Comparison of ENCODE assay signal across 1 cellular context in the genomic region with DNA sequence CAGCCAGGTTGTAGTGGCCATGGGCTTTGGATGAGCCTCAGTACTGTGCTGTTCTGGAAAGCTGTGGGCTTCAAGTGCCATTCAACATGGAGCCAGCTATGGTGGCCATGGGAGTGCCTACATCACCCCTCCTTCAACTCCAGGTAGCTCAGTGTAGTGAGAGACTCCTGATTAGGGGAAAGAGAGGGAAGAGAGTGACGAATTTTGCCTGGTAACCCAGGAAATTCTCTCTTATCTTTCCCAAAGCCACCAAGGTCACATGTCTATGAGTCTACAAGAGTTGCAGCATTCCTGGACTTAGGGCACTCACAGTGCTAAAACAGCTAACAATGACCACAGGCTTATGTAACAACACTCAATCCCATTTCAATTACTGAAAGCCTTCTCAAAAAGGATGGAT.
TF ChIP-seq lines count a peak whose summit lies in the region.

No MANE protein-coding gene starts in this region.

TF ChIP-seq in IMR-90, 13 proteins besides CTCF, POLR2A, EP300 and RAD21 (continued from another document):
- TF ChIP-seq, protein P1, sequence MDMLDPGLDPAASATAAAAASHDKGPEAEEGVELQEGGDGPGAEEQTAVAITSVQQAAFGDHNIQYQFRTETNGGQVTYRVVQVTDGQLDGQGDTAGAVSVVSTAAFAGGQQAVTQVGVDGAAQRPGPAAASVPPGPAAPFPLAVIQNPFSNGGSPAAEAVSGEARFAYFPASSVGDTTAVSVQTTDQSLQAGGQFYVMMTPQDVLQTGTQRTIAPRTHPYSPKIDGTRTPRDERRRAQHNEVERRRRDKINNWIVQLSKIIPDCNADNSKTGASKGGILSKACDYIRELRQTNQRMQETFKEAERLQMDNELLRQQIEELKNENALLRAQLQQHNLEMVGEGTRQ (IDR thresholded peaks at IDR 0.05; ENCODE audit: low read depth, low read length): peak; percentile 75; the same call in 1 of the 2 replicates
- no peak for TF ChIP-seq MAFK (IDR thresholded peaks at IDR 0.05; ENCODE audit: low read depth, low read length)
- no peak for TF ChIP-seq CHD1 (IDR thresholded peaks at IDR 0.05; ENCODE audit: low read depth, low read length)
- TF ChIP-seq RCOR1 (IDR thresholded peaks at IDR 0.05; ENCODE audit: insufficient replicate concordance, low read length): no peak
- TF ChIP-seq RFX5 (IDR thresholded peaks at IDR 0.05; ENCODE audit: low read depth, low read length): peak; percentile 81
- TF ChIP-seq ELK1 (IDR thresholded peaks at IDR 0.05; ENCODE audit: borderline replicate concordance, low read depth, low read length): no peak
- peak; percentile 44; the same call in 1 of the 2 replicates for TF ChIP-seq BHLHE40 (IDR thresholded peaks at IDR 0.05; ENCODE audit: low read depth, low read length)
- TF ChIP-seq NFE2L2 (IDR thresholded peaks at IDR 0.05; ENCODE audit: low read depth, low read length): no peak
- no peak for TF ChIP-seq SMC3 (IDR thresholded peaks at IDR 0.05; ENCODE audit: low read depth, low read length)
TF ChIP-seq in IMR-90: peak in this region for 4.
